Comparison of ENCODE assay signal across 2 cellular contexts in the genomic region with DNA sequence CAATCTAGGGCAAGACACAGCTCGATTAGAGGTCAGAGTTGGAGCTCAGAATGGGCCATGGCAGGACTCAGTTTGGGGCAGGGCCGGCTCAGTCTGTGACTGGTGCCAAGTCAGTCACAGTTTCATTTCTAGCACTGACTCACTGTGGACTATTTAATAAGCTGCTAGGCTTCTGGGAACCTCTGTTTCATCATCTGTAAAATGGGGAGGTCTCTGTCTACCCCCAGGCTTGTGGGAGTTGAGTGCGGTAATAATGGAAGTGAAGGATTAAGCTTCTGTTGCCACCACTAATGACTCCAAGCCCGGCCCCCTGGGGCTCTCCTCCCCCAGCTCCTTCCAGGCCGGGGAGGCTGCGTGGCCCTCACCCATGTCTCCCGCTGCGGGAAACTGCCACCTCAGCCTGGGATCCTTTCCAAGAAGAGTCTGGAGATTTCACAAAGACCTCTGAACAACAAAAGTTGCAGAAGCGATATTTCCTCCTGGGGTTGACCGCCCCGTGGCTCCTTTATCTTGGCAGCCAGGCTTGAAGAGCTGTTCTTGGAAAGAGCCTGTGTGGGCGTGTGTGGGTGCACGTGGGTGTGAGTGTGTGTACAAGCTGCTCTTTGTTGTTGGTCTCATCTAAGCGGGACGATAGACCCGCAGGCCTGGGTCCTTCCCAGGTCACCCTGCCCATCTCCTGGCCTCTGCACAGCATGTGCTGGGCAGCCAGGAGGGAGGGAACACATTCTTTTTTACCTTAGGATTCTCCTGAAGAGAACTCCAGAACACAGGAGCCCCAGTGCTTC.
TF ChIP-seq lines count a peak whose summit lies in the region.

No MANE protein-coding gene starts in this region.

TF ChIP-seq in endothelial cell of umbilical vein, 7 proteins besides CTCF, POLR2A, EP300 and RAD21:
- peak; percentile 56 for TF ChIP-seq EZH2 (IDR thresholded peaks at IDR 0.05; ENCODE audit: borderline replicate concordance, low read depth, low read length, severe bottlenecking)
- TF ChIP-seq MYC (IDR thresholded peaks at IDR 0.05; ENCODE audit: low read depth, low read length): no peak
TF ChIP-seq in endothelial cell of umbilical vein: peak in this region for 1.

TF ChIP-seq in GM23338, 12 proteins besides CTCF, POLR2A, EP300 and RAD21:
- TF ChIP-seq, protein P1, sequence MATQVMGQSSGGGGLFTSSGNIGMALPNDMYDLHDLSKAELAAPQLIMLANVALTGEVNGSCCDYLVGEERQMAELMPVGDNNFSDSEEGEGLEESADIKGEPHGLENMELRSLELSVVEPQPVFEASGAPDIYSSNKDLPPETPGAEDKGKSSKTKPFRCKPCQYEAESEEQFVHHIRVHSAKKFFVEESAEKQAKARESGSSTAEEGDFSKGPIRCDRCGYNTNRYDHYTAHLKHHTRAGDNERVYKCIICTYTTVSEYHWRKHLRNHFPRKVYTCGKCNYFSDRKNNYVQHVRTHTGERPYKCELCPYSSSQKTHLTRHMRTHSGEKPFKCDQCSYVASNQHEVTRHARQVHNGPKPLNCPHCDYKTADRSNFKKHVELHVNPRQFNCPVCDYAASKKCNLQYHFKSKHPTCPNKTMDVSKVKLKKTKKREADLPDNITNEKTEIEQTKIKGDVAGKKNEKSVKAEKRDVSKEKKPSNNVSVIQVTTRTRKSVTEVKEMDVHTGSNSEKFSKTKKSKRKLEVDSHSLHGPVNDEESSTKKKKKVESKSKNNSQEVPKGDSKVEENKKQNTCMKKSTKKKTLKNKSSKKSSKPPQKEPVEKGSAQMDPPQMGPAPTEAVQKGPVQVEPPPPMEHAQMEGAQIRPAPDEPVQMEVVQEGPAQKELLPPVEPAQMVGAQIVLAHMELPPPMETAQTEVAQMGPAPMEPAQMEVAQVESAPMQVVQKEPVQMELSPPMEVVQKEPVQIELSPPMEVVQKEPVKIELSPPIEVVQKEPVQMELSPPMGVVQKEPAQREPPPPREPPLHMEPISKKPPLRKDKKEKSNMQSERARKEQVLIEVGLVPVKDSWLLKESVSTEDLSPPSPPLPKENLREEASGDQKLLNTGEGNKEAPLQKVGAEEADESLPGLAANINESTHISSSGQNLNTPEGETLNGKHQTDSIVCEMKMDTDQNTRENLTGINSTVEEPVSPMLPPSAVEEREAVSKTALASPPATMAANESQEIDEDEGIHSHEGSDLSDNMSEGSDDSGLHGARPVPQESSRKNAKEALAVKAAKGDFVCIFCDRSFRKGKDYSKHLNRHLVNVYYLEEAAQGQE (IDR thresholded peaks at IDR 0.05; ENCODE audit: unreplicated experiment): no peak
- TF ChIP-seq ZNF114 (CRISPR knock-in tag; IDR thresholded peaks at IDR 0.05) (no peak), POLR2AphosphoS5 (IDR thresholded peaks at IDR 0.05; ENCODE audit: low read depth) (no peak), ZNF331 (CRISPR knock-in tag; IDR thresholded peaks at IDR 0.05; ENCODE audit: low read depth) (no peak), EZH2 (IDR thresholded peaks at IDR 0.05; ENCODE audit: low read depth, unreplicated experiment) (no peak), CREB1 (CRISPR knock-in tag; IDR thresholded peaks at IDR 0.05; ENCODE audit: low read depth) (no peak), STAT1 (IDR thresholded peaks at IDR 0.05; ENCODE audit: unreplicated experiment) (no peak), NANOG (IDR thresholded peaks at IDR 0.05; ENCODE audit: borderline replicate concordance) (no peak), JUNB (IDR thresholded peaks at IDR 0.05; ENCODE audit: unreplicated experiment) (no peak), EZH2phosphoT487 (IDR thresholded peaks at IDR 0.05; ENCODE audit: unreplicated experiment) (no peak)
- TF ChIP-seq, protein P2, sequence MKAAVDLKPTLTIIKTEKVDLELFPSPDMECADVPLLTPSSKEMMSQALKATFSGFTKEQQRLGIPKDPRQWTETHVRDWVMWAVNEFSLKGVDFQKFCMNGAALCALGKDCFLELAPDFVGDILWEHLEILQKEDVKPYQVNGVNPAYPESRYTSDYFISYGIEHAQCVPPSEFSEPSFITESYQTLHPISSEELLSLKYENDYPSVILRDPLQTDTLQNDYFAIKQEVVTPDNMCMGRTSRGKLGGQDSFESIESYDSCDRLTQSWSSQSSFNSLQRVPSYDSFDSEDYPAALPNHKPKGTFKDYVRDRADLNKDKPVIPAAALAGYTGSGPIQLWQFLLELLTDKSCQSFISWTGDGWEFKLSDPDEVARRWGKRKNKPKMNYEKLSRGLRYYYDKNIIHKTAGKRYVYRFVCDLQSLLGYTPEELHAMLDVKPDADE (IDR thresholded peaks at IDR 0.05): no peak
- TF ChIP-seq, protein P3, sequence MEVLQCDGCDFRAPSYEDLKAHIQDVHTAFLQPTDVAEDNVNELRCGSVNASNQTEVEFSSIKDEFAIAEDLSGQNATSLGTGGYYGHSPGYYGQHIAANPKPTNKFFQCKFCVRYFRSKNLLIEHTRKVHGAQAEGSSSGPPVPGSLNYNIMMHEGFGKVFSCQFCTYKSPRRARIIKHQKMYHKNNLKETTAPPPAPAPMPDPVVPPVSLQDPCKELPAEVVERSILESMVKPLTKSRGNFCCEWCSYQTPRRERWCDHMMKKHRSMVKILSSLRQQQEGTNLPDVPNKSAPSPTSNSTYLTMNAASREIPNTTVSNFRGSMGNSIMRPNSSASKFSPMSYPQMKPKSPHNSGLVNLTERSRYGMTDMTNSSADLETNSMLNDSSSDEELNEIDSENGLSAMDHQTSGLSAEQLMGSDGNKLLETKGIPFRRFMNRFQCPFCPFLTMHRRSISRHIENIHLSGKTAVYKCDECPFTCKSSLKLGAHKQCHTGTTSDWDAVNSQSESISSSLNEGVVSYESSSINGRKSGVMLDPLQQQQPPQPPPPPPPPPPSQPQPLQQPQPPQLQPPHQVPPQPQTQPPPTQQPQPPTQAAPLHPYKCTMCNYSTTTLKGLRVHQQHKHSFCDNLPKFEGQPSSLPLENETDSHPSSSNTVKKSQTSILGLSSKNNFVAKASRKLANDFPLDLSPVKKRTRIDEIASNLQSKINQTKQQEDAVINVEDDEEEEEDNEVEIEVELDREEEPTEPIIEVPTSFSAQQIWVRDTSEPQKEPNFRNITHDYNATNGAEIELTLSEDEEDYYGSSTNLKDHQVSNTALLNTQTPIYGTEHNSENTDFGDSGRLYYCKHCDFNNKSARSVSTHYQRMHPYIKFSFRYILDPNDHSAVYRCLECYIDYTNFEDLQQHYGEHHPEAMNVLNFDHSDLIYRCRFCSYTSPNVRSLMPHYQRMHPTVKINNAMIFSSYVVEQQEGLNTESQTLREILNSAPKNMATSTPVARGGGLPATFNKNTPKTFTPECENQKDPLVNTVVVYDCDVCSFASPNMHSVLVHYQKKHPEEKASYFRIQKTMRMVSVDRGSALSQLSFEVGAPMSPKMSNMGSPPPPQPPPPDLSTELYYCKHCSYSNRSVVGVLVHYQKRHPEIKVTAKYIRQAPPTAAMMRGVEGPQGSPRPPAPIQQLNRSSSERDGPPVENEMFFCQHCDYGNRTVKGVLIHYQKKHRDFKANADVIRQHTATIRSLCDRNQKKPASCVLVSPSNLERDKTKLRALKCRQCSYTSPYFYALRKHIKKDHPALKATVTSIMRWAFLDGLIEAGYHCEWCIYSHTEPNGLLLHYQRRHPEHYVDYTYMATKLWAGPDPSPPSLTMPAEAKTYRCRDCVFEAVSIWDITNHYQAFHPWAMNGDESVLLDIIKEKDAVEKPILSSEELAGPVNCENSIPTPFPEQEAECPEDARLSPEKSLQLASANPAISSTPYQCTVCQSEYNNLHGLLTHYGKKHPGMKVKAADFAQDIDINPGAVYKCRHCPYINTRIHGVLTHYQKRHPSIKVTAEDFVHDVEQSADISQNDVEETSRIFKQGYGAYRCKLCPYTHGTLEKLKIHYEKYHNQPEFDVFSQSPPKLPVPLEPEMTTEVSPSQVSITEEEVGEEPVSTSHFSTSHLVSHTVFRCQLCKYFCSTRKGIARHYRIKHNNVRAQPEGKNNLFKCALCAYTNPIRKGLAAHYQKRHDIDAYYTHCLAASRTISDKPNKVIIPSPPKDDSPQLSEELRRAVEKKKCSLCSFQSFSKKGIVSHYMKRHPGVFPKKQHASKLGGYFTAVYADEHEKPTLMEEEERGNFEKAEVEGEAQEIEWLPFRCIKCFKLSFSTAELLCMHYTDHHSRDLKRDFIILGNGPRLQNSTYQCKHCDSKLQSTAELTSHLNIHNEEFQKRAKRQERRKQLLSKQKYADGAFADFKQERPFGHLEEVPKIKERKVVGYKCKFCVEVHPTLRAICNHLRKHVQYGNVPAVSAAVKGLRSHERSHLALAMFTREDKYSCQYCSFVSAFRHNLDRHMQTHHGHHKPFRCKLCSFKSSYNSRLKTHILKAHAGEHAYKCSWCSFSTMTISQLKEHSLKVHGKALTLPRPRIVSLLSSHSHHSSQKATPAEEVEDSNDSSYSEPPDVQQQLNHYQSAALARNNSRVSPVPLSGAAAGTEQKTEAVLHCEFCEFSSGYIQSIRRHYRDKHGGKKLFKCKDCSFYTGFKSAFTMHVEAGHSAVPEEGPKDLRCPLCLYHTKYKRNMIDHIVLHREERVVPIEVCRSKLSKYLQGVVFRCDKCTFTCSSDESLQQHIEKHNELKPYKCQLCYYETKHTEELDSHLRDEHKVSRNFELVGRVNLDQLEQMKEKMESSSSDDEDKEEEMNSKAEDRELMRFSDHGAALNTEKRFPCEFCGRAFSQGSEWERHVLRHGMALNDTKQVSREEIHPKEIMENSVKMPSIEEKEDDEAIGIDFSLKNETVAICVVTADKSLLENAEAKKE (CRISPR knock-in tag; IDR thresholded peaks at IDR 0.05): no peak
